ENCODE assay signal across 8 cellular contexts in genomic region chr12:96908170-96908675, GRCh38. TPM values are rescaled to one million over a fixed set of nuclear protein-coding genes. Genes with fewer than 3 reads are reported as not detected.
DNase-seq lines count a peak whose midpoint lies in the region; TF ChIP-seq lines count a peak whose summit lies in the region.

No MANE protein-coding gene starts in this region.

- H3K27ac ChIP-seq in vagina = peak overlapping the region; percentile 92

- no peaks in the 10 kb centered on the region for H3K36me3 ChIP-seq in vagina

- no peak for TF ChIP-seq POLR2A in vagina (IDR thresholded peaks at IDR 0.05)

- peaks cover 7% of the 10 kb centered on the region for H3K36me3 Mint-ChIP-seq in brain
- H3K36me3 Mint-ChIP-seq in mesothelial cell of epicardium = peaks cover 1% of the 10 kb centered on the region

- H3K4me1 Mint-ChIP-seq in brain (peaks cover 52% of the 10 kb centered on the region), mesothelial cell of epicardium (peaks cover 32% of the 10 kb centered on the region)

- intact Hi-C loops in vagina (cut with DNase I) = no loop called here

- peaks cover 12% of the 10 kb centered on the region for H3K4me1 ChIP-seq in vagina

- no peak for TF ChIP-seq CTCF in LNCaP clone FGC (IDR thresholded peaks at IDR 0.05; ENCODE audit: control insufficient read depth, extremely low read depth, insufficient read depth)
- no peak for TF ChIP-seq CTCF in brain (conservative IDR thresholded peaks at IDR 0.05)
- no peak for TF ChIP-seq CTCF in mesothelial cell of epicardium (IDR thresholded peaks at IDR 0.05; ENCODE audit: unreplicated experiment)
- no peak for TF ChIP-seq CTCF in vagina (IDR thresholded peaks at IDR 0.05)

- H3K27ac Mint-ChIP-seq in brain (peak overlapping the region; percentile 95 to 97 (median 96)), mesothelial cell of epicardium (peak overlapping the region; percentile 90)

- H3K27me3 Mint-ChIP-seq in brain (peaks cover 18% of the 10 kb centered on the region), mesothelial cell of epicardium (ENCODE audit: low read depth) (peaks cover 3% of the 10 kb centered on the region)

- H3K4me3 ChIP-seq in LNCaP clone FGC (ENCODE audit: low read depth, low read length) = peak overlapping the region; percentile 59
- H3K4me3 ChIP-seq in vagina = peak overlapping the region; percentile 88 to 94

- H3K9me3 Mint-ChIP-seq in brain (no peaks in the 10 kb centered on the region), mesothelial cell of epicardium (peaks cover 5% of the 10 kb centered on the region)

- H3K27me3 ChIP-seq in vagina = no peaks in the 10 kb centered on the region

- peak; percentile 28 for DNase-seq in activated naive CD4-positive, alpha-beta T cell treated with Interleukin-2 at 50 U/mL for 16 hours
- DNase-seq in activated naive CD4-positive, alpha-beta T cell (lab: John Stamatoyannopoulos, UW) = no peak
- DNase-seq in LNCaP clone FGC (ENCODE audit: low read depth) (no peak), mesothelial cell of epicardium (ENCODE audit: low spot score in 2 of 2, unreplicated experiment in 2 of 2) (no peak), vagina (ENCODE audit: extremely low spot score in 2 of 2) (no peak), HCEC 1CT (no peak), NCI-H226 (no peak)

- no peaks in the 10 kb centered on the region for H3K9me3 ChIP-seq in vagina

- H3K4me3 Mint-ChIP-seq in brain (peak overlapping the region; percentile 96 to 99 (median 97)), mesothelial cell of epicardium (peak overlapping the region; percentile 87)

RNA-seq across cellular contexts. Expression of gene NEDD1, which starts 1.2 kb away (rescaled TPM):
- 6.6 TPM for polyA plus RNA-seq in brain (ENCODE audit: insufficient read depth, low read depth, low replicate concordance)
- total RNA-seq in mesothelial cell of epicardium = 23.7 to 25.1 TPM (median 23.7 TPM) in 3 replicates
- 10.1 TPM for total RNA-seq in vagina
